In the genomic region with DNA sequence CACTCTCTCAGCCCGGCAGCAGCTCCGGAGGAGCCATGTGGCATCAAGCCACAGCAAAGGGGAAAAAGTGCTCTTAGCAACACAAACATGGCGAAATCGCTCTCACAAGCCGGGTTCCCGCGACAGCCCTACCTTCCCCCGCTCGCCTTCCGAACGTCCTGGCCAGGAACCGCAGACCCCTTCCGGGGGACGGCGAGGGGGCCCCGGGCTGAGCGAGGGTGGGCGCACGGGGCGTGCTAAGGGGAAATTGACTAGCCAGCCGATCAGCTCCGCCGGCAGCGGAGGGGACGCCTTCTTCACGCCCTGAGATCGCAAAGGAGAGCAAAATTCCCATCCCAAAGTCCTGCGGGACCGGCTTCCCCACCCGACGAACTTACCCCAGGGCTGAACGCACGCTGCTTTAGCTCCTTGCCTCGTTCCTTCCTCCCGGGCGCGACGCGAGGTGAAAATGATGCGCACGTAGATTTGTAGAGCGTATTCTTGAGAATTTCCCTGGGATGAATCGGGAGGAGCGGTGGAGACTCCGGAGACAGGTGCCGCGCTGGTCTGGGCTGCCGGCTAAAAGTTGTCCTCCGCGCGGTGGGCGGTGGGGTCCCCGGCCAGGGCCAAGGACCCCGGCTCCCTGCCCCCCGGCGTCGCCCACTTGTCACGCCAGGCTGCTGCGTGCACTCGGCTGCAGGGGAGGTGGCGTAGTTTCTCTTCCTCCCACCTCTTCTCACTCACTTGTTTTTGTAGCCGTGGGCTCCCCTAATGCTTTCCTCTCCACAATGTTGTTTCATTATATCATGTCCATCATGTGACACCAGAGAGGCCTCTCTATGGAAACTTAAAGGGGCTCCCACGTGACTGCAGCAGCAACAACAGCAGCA, we compare ENCODE assay signal across 7 cellular contexts.
DNase-seq lines count a peak whose midpoint lies in the region; ATAC-seq, FAIRE-seq and TF ChIP-seq lines count a peak whose summit lies in the region.

No MANE protein-coding gene starts in this region.

- H3K4me1 Mint-ChIP-seq in T-helper 17 cell = peaks cover 61% of the 10 kb centered on the region
- peaks cover 48% of the 10 kb centered on the region for H3K4me1 Mint-ChIP-seq in astrocyte (ENCODE audit: low read depth, unreplicated experiment)

- peak overlapping the region; percentile 98 for H3K4me3 Mint-ChIP-seq in T-helper 17 cell
- peak overlapping the region; percentile 97 for H3K4me3 Mint-ChIP-seq in astrocyte (ENCODE audit: unreplicated experiment)

- TF ChIP-seq CTCF in astrocyte (IDR thresholded peaks at IDR 0.05; ENCODE audit: insufficient read depth, low read depth, low read length) = no peak
- no peak for TF ChIP-seq CTCF in hepatocyte (IDR thresholded peaks at IDR 0.05; ENCODE audit: poor library complexity)
- no peak for TF ChIP-seq CTCF in retinal pigment epithelial cell (conservative IDR thresholded peaks at IDR 0.05; ENCODE audit: low read depth, low read length)

- H3K4me3 ChIP-seq in astrocyte (ENCODE audit: insufficient read depth, low read depth, low read length) = peak overlapping the region; percentile 69
- peak overlapping the region; percentile 88 for H3K4me3 ChIP-seq in hepatocyte
- peak overlapping the region; percentile 91 for H3K4me3 ChIP-seq in retinal pigment epithelial cell (ENCODE audit: low read length)

- H3K4me1 ChIP-seq in astrocyte (ENCODE audit: insufficient read depth, low read length) = peaks cover 40% of the 10 kb centered on the region
- H3K4me1 ChIP-seq in hepatocyte (ENCODE audit: insufficient read depth) = peaks cover 23% of the 10 kb centered on the region

- H2AFZ ChIP-seq in astrocyte (ENCODE audit: low read depth, low read length) (peak overlapping the region; percentile 82), hepatocyte (peak overlapping the region; percentile 65)

- under 1% methylated on average over 58 of the region's 63 CpGs for WGBS in hepatocyte (ENCODE audit: low lambda C conversion rate, missing lambda C conversion rate)

- H3K27me3 Mint-ChIP-seq in T-helper 17 cell = no peaks in the 10 kb centered on the region
- H3K27me3 Mint-ChIP-seq in astrocyte (ENCODE audit: low read depth, unreplicated experiment) = no peaks in the 10 kb centered on the region

- ATAC-seq in HG02571 (IDR thresholded peaks at IDR 0.05; ENCODE audit: unreplicated experiment) = peak; percentile 49
- ATAC-seq in T-helper 17 cell = peak; percentile 41

- no peaks in the 10 kb centered on the region for H3K27me3 ChIP-seq in astrocyte (ENCODE audit: insufficient read depth, low read length)
- H3K27me3 ChIP-seq in hepatocyte = peaks cover 44% of the 10 kb centered on the region

- H3K9me3 Mint-ChIP-seq in astrocyte (ENCODE audit: unreplicated experiment) = no peaks in the 10 kb centered on the region

- peak overlapping the region; percentile 99 for H3K27ac Mint-ChIP-seq in T-helper 17 cell
- peak overlapping the region; percentile 99 for H3K27ac Mint-ChIP-seq in astrocyte (ENCODE audit: unreplicated experiment)

- H3K9me3 ChIP-seq in T-helper 17 cell (ENCODE audit: control insufficient read depth, low read length, poor library complexity, severe bottlenecking) (no peaks in the 10 kb centered on the region), astrocyte (ENCODE audit: insufficient read depth, low read depth, low read length) (no peaks in the 10 kb centered on the region), hepatocyte (ENCODE audit: low read depth) (no peaks in the 10 kb centered on the region)

- DNase-seq in GM12891 (ENCODE audit: insufficient read length, low spot score) = peak; percentile 64
- peak; percentile 31 for DNase-seq in NCI-H1092 (lab: John Stamatoyannopoulos, UW)
- peak; percentile 34 to 60 (median 55) for DNase-seq in T-helper 17 cell
- DNase-seq in astrocyte (ENCODE audit: low read depth) = peak; percentile 66
- peak; percentile 87 for DNase-seq in hepatocyte (ENCODE audit: low spot score)
- DNase-seq in retinal pigment epithelial cell (ENCODE audit: low read depth) = no peak

- H3K79me2 ChIP-seq in astrocyte (ENCODE audit: insufficient read depth, low read length) (no peaks in the 10 kb centered on the region), hepatocyte (peaks cover 25% of the 10 kb centered on the region)

- H4K20me1 ChIP-seq in astrocyte (ENCODE audit: insufficient read depth, low read length) = peaks cover 26% of the 10 kb centered on the region
- H4K20me1 ChIP-seq in hepatocyte (ENCODE audit: insufficient read depth, poor library complexity, severe bottlenecking) = no peaks in the 10 kb centered on the region

- H3K27ac ChIP-seq in astrocyte (ENCODE audit: low read depth, low read length) = peak overlapping the region; percentile 73
- H3K27ac ChIP-seq in hepatocyte = peak overlapping the region; percentile 85

- TF ChIP-seq POLR2A in GM12891 (IDR thresholded peaks at IDR 0.05; ENCODE audit: low read depth, low read length) = peak; percentile 87

- no peaks in the 10 kb centered on the region for H3K9me2 ChIP-seq in hepatocyte (replicated peaks; ENCODE audit: insufficient read depth)

- H3K4me2 ChIP-seq in astrocyte (ENCODE audit: low read length) (peak overlapping the region; percentile 93), hepatocyte (peak overlapping the region; percentile 99)

- peaks cover 21% of the 10 kb centered on the region for H3K36me3 Mint-ChIP-seq in T-helper 17 cell (ENCODE audit: low read depth)
- peaks cover 4% of the 10 kb centered on the region for H3K36me3 Mint-ChIP-seq in astrocyte (ENCODE audit: low read depth, unreplicated experiment)

- FAIRE-seq in GM12891 (lab: Jason Lieb, UNC) = peak; percentile 67
- FAIRE-seq in astrocyte (lab: Jason Lieb, UNC) = no peak

- H3K9ac ChIP-seq in astrocyte (ENCODE audit: low read length) = peak overlapping the region; percentile 88

- H3K36me3 ChIP-seq in astrocyte (ENCODE audit: insufficient read depth, low read length) = no peaks in the 10 kb centered on the region
- H3K36me3 ChIP-seq in hepatocyte (replicated peaks; ENCODE audit: insufficient read depth, low read depth) = no peaks in the 10 kb centered on the region

TF ChIP-seq in GM12891, 5 proteins besides CTCF, POLR2A, EP300 and RAD21:
- TF ChIP-seq POLR2AphosphoS5 (IDR thresholded peaks at IDR 0.05; ENCODE audit: low read depth, low read length) (peak; percentile 86), TAF1 (IDR thresholded peaks at IDR 0.05; ENCODE audit: low read depth, low read length) (peak; percentile 50; the same call in 1 of the 2 replicates), POU2F2 (IDR thresholded peaks at IDR 0.05; ENCODE audit: low read depth, low read length) (peak; percentile 41; the same call in 1 of the 2 replicates), SPI1 (IDR thresholded peaks at IDR 0.05; ENCODE audit: low read depth, low read length) (peak; percentile 69), PAX5 (IDR thresholded peaks at IDR 0.05; ENCODE audit: insufficient read depth, low read length, severe bottlenecking) (peak; percentile 42)
